8 cellular contexts compared by ENCODE assay signal in the genomic region with DNA sequence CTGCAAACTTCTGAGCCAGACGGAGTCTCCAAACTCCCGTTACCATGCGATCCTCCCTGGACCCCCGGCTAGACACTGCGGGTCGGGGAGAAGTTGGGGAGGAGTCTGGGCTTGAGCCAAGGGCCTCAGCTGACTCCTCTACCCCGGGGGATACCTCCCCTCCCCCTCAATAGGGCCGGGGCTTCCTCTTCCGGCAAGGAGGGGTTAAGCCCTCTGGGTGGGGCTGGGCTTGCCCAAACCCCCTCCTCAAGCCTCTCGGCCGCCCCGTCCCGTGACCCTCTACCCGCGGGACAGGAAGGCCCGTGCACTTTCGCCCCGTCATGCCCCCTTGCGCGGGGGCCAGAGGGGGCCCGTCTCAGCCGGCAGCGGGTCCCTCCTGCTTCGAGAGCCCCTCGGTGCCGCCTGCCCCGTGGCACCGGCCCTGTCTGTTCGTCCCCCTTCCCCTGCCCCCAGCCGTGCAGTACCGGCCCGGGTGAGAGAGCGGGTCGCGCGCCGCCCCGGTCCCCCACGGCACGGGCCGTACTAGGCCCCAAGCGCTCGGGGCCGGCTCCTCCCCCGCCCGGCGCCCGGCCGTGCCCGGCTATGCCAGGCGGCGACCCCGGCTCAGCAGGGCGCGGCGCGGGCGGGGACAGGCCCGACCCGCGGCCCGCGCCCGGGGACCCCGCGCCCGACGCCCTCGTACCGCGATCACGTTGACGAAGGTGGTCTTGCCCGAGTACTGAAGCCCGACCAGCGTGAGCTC. TPM values are rescaled to one million over a fixed set of nuclear protein-coding genes. Genes with fewer than 3 reads are reported as not detected.
DNase-seq lines count a peak whose midpoint lies in the region; ATAC-seq, FAIRE-seq and TF ChIP-seq lines count a peak whose summit lies in the region.

No MANE protein-coding gene starts in this region.

- WGBS in A549 (ENCODE audit: missing lambda C conversion rate) = 0% methylated on average over 14 of the region's 76 CpGs

- H3K9ac ChIP-seq in stomach smooth muscle (ENCODE audit: low read length in 2 of 2) = peak overlapping the region; percentile 90 to 92

- H3K4me1 ChIP-seq in A549 = peaks cover 13% of the 10 kb centered on the region; the same call in 2 of the 3 replicates
- H3K4me1 ChIP-seq in Peyer's patch = peaks cover 0 to 19% (median 10%) of the 10 kb centered on the region in 4 donors
- H3K4me1 ChIP-seq in left lung = peaks cover 13 to 40% of the 10 kb centered on the region in 2 donors
- peaks cover 17% of the 10 kb centered on the region for H3K4me1 ChIP-seq in stomach smooth muscle (ENCODE audit: control insufficient read depth, insufficient read depth, low read length)

- H3K9me3 ChIP-seq in A549 (no peaks in the 10 kb centered on the region), Peyer's patch (no peaks in the 10 kb centered on the region), left lung (no peaks in the 10 kb centered on the region), stomach smooth muscle (ENCODE audit: control insufficient read depth in 2 of 2, low read length in 2 of 2) (no peaks in the 10 kb centered on the region)

- H3K4me3 ChIP-seq in A549 (peak overlapping the region; percentile 94), Peyer's patch (peak overlapping the region; percentile 95 to 100 (median 96)), cardiac fibroblast (replicated peaks in 1 of 2; ENCODE audit: low read depth in 2 of 2, low read length in 2 of 2) (peak overlapping the region; percentile 84 to 91), left lung (peak overlapping the region; percentile 92 to 96), stomach smooth muscle (ENCODE audit: low read length in 2 of 2) (peak overlapping the region; percentile 64 to 91)

- peak overlapping the region; percentile 95 to 98 for H3K27ac ChIP-seq in A549
- peak overlapping the region; percentile 87 to 96 (median 88) for H3K27ac ChIP-seq in Peyer's patch
- peak overlapping the region; percentile 89 to 98 for H3K27ac ChIP-seq in left lung
- peak overlapping the region; percentile 70 for H3K27ac ChIP-seq in stomach smooth muscle (ENCODE audit: low read length)

- peak in 1 of 2 experiments; percentile 35 for DNase-seq in A549 (ENCODE audit: low read depth in 1 of 2, low spot score in 1 of 2)
- peak; percentile 67 for DNase-seq in GM12892 (ENCODE audit: insufficient read length)
- peak in 1 of 3 donors; percentile 30 for DNase-seq in Peyer's patch
- peak in 1 of 2 donors; percentile 36 for DNase-seq in cardiac fibroblast (ENCODE audit: low read depth in 2 of 2)
- peak; percentile 66 to 92 for DNase-seq in left lung
- DNase-seq in NCI-H187 (lab: John Stamatoyannopoulos, UW) = no peak

- H3K36me3 ChIP-seq in Peyer's patch (no peaks in the 10 kb centered on the region), left lung (peaks cover 0 to 26% of the 10 kb centered on the region in 2 donors), stomach smooth muscle (ENCODE audit: control insufficient read depth in 2 of 2, insufficient read depth in 2 of 2, low read length in 2 of 2) (no peaks in the 10 kb centered on the region)

- ATAC-seq in A549 (peak; percentile 58 to 70), HG02870 (IDR thresholded peaks at IDR 0.05; ENCODE audit: unreplicated experiment) (peak; percentile 33), left lung (peak; percentile 62)

- no peak for TF ChIP-seq EP300 in A549 (IDR thresholded peaks at IDR 0.05)

- CTCF ChIA-PET in A549 (lab: Yijun Ruan, JAX) = interaction anchor here (0.7 to 6.2 kb wide), 7 partner anchors 9 to 144 kb away, joined by 3 to 42 read pairs (median 7); no protein-coding TSS in a partner anchor

- H3K4me2 ChIP-seq in A549 = peak overlapping the region; percentile 87

- intact Hi-C loops in left lung (cut with DNase I) = no loop called here

- POLR2A ChIA-PET in A549 (lab: Yijun Ruan, JAX) = no interaction called here

- no peak for TF ChIP-seq CTCF in A549 (IDR thresholded peaks at IDR 0.05)
- TF ChIP-seq CTCF in Peyer's patch (IDR thresholded peaks at IDR 0.05) = no peak
- TF ChIP-seq CTCF in cardiac fibroblast (IDR thresholded peaks at IDR 0.05; ENCODE audit: low read depth, low read length) = no peak
- TF ChIP-seq CTCF in left lung (IDR thresholded peaks at IDR 0.05) = no peak

- TF ChIP-seq RAD21 in A549 (conservative IDR thresholded peaks at IDR 0.05 in 1 of 2, IDR thresholded peaks at IDR 0.05 in 1 of 2) = no peak

- FAIRE-seq in A549 (lab: Jason Lieb, UNC) (no peak), GM12892 (lab: Jason Lieb, UNC) (no peak)

- no peaks in the 10 kb centered on the region for H3K27me3 ChIP-seq in Peyer's patch
- H3K27me3 ChIP-seq in left lung = no peaks in the 10 kb centered on the region
- H3K27me3 ChIP-seq in stomach smooth muscle (ENCODE audit: control insufficient read depth in 1 of 2, insufficient read depth in 2 of 2, low read length in 2 of 2) = no peaks in the 10 kb centered on the region

- no peak for TF ChIP-seq POLR2A in A549 (IDR thresholded peaks at IDR 0.05; ENCODE audit: low read length)
- TF ChIP-seq POLR2A in GM12892 (IDR thresholded peaks at IDR 0.05; ENCODE audit: low read depth, low read length) = no peak
- no peak for TF ChIP-seq POLR2A in Peyer's patch (IDR thresholded peaks at IDR 0.05)

TF ChIP-seq in A549, 52 proteins besides CTCF, POLR2A, EP300 and RAD21:
- TF ChIP-seq CBX8 (IDR thresholded peaks at IDR 0.05) (no peak), RNF2 (IDR thresholded peaks at IDR 0.05; ENCODE audit: borderline replicate concordance, low read depth) (no peak), SMC3 (IDR thresholded peaks at IDR 0.05) (no peak), RARB (CRISPR knock-in tag; IDR thresholded peaks at IDR 0.05) (no peak), GATA3 (IDR thresholded peaks at IDR 0.05; ENCODE audit: borderline replicate concordance) (no peak), NR3C1 (IDR thresholded peaks at IDR 0.05) (no peak), KDM1A (IDR thresholded peaks at IDR 0.05; ENCODE audit: low read depth) (no peak)
- TF ChIP-seq, protein P1, sequence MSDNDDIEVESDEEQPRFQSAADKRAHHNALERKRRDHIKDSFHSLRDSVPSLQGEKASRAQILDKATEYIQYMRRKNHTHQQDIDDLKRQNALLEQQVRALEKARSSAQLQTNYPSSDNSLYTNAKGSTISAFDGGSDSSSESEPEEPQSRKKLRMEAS (IDR thresholded peaks at IDR 0.05) = 0 out of 2 replicates have a peak, but pooled peaks have one; percentile 21

RNA-seq across cellular contexts. Expression of a gene that starts 0.6 kb away (rescaled TPM):
- polyA plus RNA-seq in A549 (2011; rRNA removed) (49.8 and 57.8 TPM in 2 replicates), A549 (2017; fragmentation: RNase III; extraction: RNeasy Plus Mini Kit Qiagen cat#74134 plus additional on column Dnase treatment) (18.0 to 25.6 TPM (median 23.4 TPM) in 3 replicates)
- 31.8 and 37.2 TPM in 2 replicates for polyA plus RNA-seq in A549 (2012; cell fraction: cytosol; rRNA removed)
- 30.9 and 32.5 TPM in 2 replicates for polyA plus RNA-seq in A549 (2012; cell fraction: nucleus; rRNA removed)
- 26.5 and 50.1 TPM in 2 replicates for polyA minus RNA-seq in A549 (2011; rRNA and poly(A)+ RNA removed)
- 12.4 TPM for polyA plus RNA-seq in GM12892 (2012; ENCODE audit: missing spikeins)
- total RNA-seq in Peyer's patch (10 to 100 TPM; 25.7 to 37.1 (median 36.0) TPM), left lung (100 to 1,000 TPM in 1 of 2 donors, 10 to 100 TPM in 1; 91.2 to 112 TPM)

RNA-seq across cellular contexts. Expression of a gene that starts 16.5 kb away (rescaled TPM):
- 0.08 TPM in 1 of 2 replicates, not detected in the other for polyA plus RNA-seq in A549 (2011; rRNA removed)
- polyA plus RNA-seq in A549 (2012; cell fraction: cytosol; rRNA removed) = 0.03 and 0.07 TPM in 2 replicates
- polyA plus RNA-seq in A549 (2012; cell fraction: nucleus; rRNA removed) = 0.06 TPM in 1 of 2 replicates, not detected in the other
- polyA plus RNA-seq in A549 (2017; fragmentation: RNase III; extraction: RNeasy Plus Mini Kit Qiagen cat#74134 plus additional on column Dnase treatment) = not detected in 3 replicates
- not detected in 2 replicates for polyA minus RNA-seq in A549 (2011; rRNA and poly(A)+ RNA removed)
- 36.3 TPM for polyA plus RNA-seq in GM12892 (2012; ENCODE audit: missing spikeins)
- 10 to 100 TPM in 2 of 4 donors, 1 to 10 TPM in 2; 4.7 to 48.7 (median 7.6) TPM for total RNA-seq in Peyer's patch
- total RNA-seq in left lung = 10 to 100 TPM in 1 of 2 donors, 1 to 10 TPM in 1; 2.7 to 11.7 TPM

RNA-seq across cellular contexts. Expression of a gene that starts 21.2 kb away (rescaled TPM):
- polyA plus RNA-seq in A549 (2011; rRNA removed) (0.13 and 0.15 TPM in 2 replicates), A549 (2017; fragmentation: RNase III; extraction: RNeasy Plus Mini Kit Qiagen cat#74134 plus additional on column Dnase treatment) (0.08 to 0.09 TPM (median 0.09 TPM) in 3 replicates)
- polyA plus RNA-seq in A549 (2012; cell fraction: cytosol; rRNA removed) = 0.08 and 0.12 TPM in 2 replicates
- 0.24 and 0.27 TPM in 2 replicates for polyA plus RNA-seq in A549 (2012; cell fraction: nucleus; rRNA removed)
- polyA minus RNA-seq in A549 (2011; rRNA and poly(A)+ RNA removed) = 0.15 and 0.21 TPM in 2 replicates
- polyA plus RNA-seq in GM12892 (2012; ENCODE audit: missing spikeins) = 0.15 TPM
- total RNA-seq in Peyer's patch (under 1 TPM in 3 of 4 donors, not detected in 1; 0.18 to 0.95 (median 0.27) TPM), left lung (under 1 TPM; 0.05 to 0.09 TPM)

RNA-seq across cellular contexts. Expression of a gene that starts 49.7 kb away (rescaled TPM):
- polyA plus RNA-seq in A549 (2011; rRNA removed) = 0.84 and 1.3 TPM in 2 replicates
- polyA plus RNA-seq in A549 (2012; cell fraction: cytosol; rRNA removed) = 0.15 and 0.19 TPM in 2 replicates
- 0.61 and 0.73 TPM in 2 replicates for polyA plus RNA-seq in A549 (2012; cell fraction: nucleus; rRNA removed)
- 0.60 to 1.3 TPM (median 1.1 TPM) in 3 replicates for polyA plus RNA-seq in A549 (2017; fragmentation: RNase III; extraction: RNeasy Plus Mini Kit Qiagen cat#74134 plus additional on column Dnase treatment)
- 3.1 and 4.3 TPM in 2 replicates for polyA minus RNA-seq in A549 (2011; rRNA and poly(A)+ RNA removed)
- not detected for polyA plus RNA-seq in GM12892 (2012; ENCODE audit: missing spikeins)
- 1 to 10 TPM in 3 of 4 donors, under 1 TPM in 1; 0.53 to 3.3 (median 2.3) TPM for total RNA-seq in Peyer's patch
- 1 to 10 TPM; 1.5 TPM for total RNA-seq in left lung

Comparison
In these comparisons a context has a peak if more than half of its experiments do, and no peak if none do; other contexts are left out.
1. DNase-seq: peak in GM12892 (single experiment) and left lung (2 of 2); none in NCI-H187 (0 of 2).
2. Peak in every context shown above with its lines, with median percentiles within 50 percentile points of each other: ATAC-seq, H3K27ac ChIP-seq and H3K4me3 ChIP-seq.